Comparison of ENCODE assay signal across 1 cellular context in the genomic region with DNA sequence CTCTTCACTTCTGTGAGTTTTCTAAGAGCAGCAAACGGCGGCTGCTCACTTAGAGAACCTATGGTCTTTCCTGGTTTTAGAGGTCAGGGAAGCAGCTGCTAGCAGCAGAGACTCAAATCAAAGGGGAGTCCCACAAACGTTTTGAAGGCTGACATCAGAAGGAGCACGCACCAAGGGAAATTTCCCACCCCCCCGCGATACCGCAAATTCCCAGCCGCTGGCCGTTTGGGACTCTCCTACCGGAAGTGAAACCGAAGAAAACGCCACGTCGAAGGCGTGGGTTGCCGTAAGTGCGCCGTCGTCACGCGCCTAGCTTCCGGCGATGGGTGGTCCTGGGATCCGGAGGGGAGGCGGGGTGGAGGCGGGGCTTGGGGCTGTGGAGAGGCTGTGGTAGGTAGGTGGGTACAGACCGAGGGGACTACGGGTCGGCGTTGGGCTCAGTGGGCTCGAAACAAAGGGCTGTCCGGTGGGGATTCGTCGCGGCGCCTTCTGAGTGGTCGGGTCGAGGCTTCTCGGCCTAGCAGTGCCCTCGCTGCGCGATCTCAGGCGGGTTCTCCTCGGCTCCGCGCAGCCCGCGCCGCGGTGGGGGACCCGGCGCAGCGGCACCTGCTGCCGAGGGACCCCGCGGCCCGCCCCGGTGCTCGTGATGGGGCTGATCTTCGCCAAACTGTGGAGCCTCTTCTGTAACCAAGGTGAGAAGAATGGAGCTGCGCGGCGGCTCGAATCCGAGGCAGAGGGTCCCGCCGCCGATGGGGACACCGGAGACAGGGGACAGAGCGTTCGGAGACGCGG.
TF ChIP-seq lines count a peak whose summit lies in the region.

A gene with protein sequence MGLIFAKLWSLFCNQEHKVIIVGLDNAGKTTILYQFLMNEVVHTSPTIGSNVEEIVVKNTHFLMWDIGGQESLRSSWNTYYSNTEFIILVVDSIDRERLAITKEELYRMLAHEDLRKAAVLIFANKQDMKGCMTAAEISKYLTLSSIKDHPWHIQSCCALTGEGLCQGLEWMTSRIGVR (plus strand): TSS at position 440 of the 792 bp plus-strand sequence. CDS start 207 bp downstream, at position 647.

TF ChIP-seq in K562, 482 proteins besides CTCF, POLR2A, EP300 and RAD21 (continued from another document and continues in another):
- TF ChIP-seq, protein P1, sequence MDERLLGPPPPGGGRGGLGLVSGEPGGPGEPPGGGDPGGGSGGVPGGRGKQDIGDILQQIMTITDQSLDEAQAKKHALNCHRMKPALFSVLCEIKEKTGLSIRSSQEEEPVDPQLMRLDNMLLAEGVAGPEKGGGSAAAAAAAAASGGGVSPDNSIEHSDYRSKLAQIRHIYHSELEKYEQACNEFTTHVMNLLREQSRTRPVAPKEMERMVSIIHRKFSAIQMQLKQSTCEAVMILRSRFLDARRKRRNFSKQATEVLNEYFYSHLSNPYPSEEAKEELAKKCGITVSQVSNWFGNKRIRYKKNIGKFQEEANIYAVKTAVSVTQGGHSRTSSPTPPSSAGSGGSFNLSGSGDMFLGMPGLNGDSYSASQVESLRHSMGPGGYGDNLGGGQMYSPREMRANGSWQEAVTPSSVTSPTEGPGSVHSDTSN (CRISPR knock-in tag; IDR thresholded peaks at IDR 0.05; ENCODE audit: low read depth) = no peak
- TF ChIP-seq, protein P1 (tag; conservative IDR thresholded peaks at IDR 0.05; ENCODE audit: low read depth) = no peak
- TF ChIP-seq POLR2H (tag; IDR thresholded peaks at IDR 0.05; ENCODE audit: low read depth) (peak; percentile 79), PML (IDR thresholded peaks at IDR 0.05; ENCODE audit: low read length) (peak; percentile 57; the same call in 1 of the 2 replicates), NFRKB (IDR thresholded peaks at IDR 0.05; ENCODE audit: low read depth) (peak; percentile 82; the same call in 1 of the 2 replicates), NELFE (IDR thresholded peaks at IDR 0.05; ENCODE audit: insufficient read depth, insufficient read length) (no peak), RBFOX2 (IDR thresholded peaks at IDR 0.05; ENCODE audit: low read depth, low read length) (peak; percentile 95), ZNF316 (IDR thresholded peaks at IDR 0.05) (no peak), MTA3 (IDR thresholded peaks at IDR 0.05; ENCODE audit: borderline replicate concordance) (peak; percentile 84; the same call in 1 of the 2 replicates), ELF1 (tag; IDR thresholded peaks at IDR 0.05) (peak; percentile 82), TBL1XR1 (IDR thresholded peaks at IDR 0.05; ENCODE audit: low read length in 2 of 2) (0 out of 4 replicates have a peak, but pooled peaks of 1 of the 2 experiments have one; percentile 25), ZNF318 (IDR thresholded peaks at IDR 0.05; ENCODE audit: borderline replicate concordance in 1 of 2, low read depth in 1 of 2) (peak in 1 of 2 experiments; percentile 79; a peak in 1 of 4 replicates), MTF1 (CRISPR knock-in tag; IDR thresholded peaks at IDR 0.05; ENCODE audit: borderline replicate concordance) (no peak), MBD1 (CRISPR knock-in tag; IDR thresholded peaks at IDR 0.05) (no peak), NR2C1 (IDR thresholded peaks at IDR 0.05) (peak; percentile 92), NR2C1 (tag; IDR thresholded peaks at IDR 0.05) (peak; percentile 94), ZBTB12 (CRISPR knock-in tag; IDR thresholded peaks at IDR 0.05) (peak; percentile 35; the same call in 1 of the 2 replicates), SP1 (CRISPR knock-in tag; IDR thresholded peaks at IDR 0.05) (peak; percentile 53; the same call in 1 of the 2 replicates), YY1 (IDR thresholded peaks at IDR 0.05; ENCODE audit: borderline replicate concordance in 1 of 3, control insufficient read depth in 1 of 3, extremely low read depth in 1 of 3, insufficient read depth in 3 of 3, insufficient read length in 1 of 3, insufficient replicate concordance in 2 of 3, low read depth in 1 of 3, low read length in 2 of 3) (peak in 1 of 3 experiments; percentile 24), RBBP5 (IDR thresholded peaks at IDR 0.05; ENCODE audit: borderline replicate concordance, insufficient read depth, low read length, poor library complexity, severe bottlenecking) (peak; percentile 80), ETV6 (IDR thresholded peaks at IDR 0.05; ENCODE audit: borderline replicate concordance in 1 of 2, low read depth in 2 of 2, low read length in 1 of 2) (no peak; a peak in 1 of 4 replicates), ETV6 (CRISPR knock-in tag; IDR thresholded peaks at IDR 0.05; ENCODE audit: borderline replicate concordance) (no peak)
- TF ChIP-seq, protein P2, sequence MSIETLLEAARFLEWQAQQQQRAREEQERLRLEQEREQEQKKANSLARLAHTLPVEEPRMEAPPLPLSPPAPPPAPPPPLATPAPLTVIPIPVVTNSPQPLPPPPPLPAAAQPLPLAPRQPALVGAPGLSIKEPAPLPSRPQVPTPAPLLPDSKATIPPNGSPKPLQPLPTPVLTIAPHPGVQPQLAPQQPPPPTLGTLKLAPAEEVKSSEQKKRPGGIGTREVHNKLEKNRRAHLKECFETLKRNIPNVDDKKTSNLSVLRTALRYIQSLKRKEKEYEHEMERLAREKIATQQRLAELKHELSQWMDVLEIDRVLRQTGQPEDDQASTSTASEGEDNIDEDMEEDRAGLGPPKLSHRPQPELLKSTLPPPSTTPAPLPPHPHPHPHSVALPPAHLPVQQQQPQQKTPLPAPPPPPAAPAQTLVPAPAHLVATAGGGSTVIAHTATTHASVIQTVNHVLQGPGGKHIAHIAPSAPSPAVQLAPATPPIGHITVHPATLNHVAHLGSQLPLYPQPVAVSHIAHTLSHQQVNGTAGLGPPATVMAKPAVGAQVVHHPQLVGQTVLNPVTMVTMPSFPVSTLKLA (conservative IDR thresholded peaks at IDR 0.05) = peak; percentile 75 to 83
- TF ChIP-seq, protein P3, sequence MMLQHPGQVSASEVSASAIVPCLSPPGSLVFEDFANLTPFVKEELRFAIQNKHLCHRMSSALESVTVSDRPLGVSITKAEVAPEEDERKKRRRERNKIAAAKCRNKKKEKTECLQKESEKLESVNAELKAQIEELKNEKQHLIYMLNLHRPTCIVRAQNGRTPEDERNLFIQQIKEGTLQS (IDR thresholded peaks at IDR 0.05) = peak; percentile 16; the same call in 1 of the 2 replicates
- TF ChIP-seq, protein P3 (CRISPR knock-in tag; conservative IDR thresholded peaks at IDR 0.05) = 0 out of 2 replicates have a peak, but pooled peaks have one; percentile 3
- TF ChIP-seq, protein P4, sequence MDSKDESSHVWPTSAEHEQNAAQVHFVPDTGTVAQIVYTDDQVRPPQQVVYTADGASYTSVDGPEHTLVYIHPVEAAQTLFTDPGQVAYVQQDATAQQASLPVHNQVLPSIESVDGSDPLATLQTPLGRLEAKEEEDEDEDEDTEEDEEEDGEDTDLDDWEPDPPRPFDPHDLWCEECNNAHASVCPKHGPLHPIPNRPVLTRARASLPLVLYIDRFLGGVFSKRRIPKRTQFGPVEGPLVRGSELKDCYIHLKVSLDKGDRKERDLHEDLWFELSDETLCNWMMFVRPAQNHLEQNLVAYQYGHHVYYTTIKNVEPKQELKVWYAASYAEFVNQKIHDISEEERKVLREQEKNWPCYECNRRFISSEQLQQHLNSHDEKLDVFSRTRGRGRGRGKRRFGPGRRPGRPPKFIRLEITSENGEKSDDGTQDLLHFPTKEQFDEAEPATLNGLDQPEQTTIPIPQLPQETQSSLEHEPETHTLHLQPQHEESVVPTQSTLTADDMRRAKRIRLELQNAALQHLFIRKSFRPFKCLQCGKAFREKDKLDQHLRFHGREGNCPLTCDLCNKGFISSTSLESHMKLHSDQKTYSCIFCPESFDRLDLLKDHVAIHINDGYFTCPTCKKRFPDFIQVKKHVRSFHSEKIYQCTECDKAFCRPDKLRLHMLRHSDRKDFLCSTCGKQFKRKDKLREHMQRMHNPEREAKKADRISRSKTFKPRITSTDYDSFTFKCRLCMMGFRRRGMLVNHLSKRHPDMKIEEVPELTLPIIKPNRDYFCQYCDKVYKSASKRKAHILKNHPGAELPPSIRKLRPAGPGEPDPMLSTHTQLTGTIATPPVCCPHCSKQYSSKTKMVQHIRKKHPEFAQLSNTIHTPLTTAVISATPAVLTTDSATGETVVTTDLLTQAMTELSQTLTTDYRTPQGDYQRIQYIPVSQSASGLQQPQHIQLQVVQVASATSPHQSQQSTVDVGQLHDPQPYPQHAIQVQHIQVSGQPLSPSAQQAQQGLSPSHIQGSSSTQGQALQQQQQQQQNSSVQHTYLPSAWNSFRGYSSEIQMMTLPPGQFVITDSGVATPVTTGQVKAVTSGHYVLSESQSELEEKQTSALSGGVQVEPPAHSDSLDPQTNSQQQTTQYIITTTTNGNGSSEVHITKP (IDR thresholded peaks at IDR 0.05; ENCODE audit: partially characterized antibody) = peak; percentile 65
